In genomic region chr5:107426209-107426608, GRCh38 we compare ENCODE assay signal across 26 cellular contexts.
A peak's percentile ranks its signal among the peaks of the same experiment; 100 is the strongest.
DNase-seq lines count a peak whose midpoint lies in the region; ATAC-seq, FAIRE-seq and TF ChIP-seq lines count a peak whose summit lies in the region.
"Had no signal": no experiment of that assay in that cellular context is flagged by ENCODE, and none has a peak within 500 bp of the region (broad histone marks: within the 10 kb centered on the region; RNA-seq: fewer than 3 reads in every experiment).

No MANE protein-coding gene starts in this region.

- H4K20me1 ChIP-seq in SK-N-SH (ENCODE audit: insufficient read depth) = no peaks in the 10 kb centered on the region
- H4K20me1 ChIP-seq in endothelial cell of umbilical vein (replicated peaks; ENCODE audit: control insufficient read depth, extremely low read depth, insufficient read depth, low read length) = no peaks in the 10 kb centered on the region

- WGBS in SK-N-SH (ENCODE audit: low lambda C conversion rate) = 6% methylated on average over 1 of the region's 1 CpG

- TF ChIP-seq POLR2A in endothelial cell of umbilical vein (IDR thresholded peaks at IDR 0.05; ENCODE audit: low read depth, low read length) = no peak

- POLR2A ChIA-PET in SK-N-SH (lab: Yijun Ruan, JAX) = no interaction called here
- POLR2A ChIA-PET in endothelial cell of umbilical vein (lab: Charles Lee) = interaction anchor here (1.1 to 2.0 kb wide), 2 partner anchors 42 to 104 kb away, joined by 3 to 20 read pairs; no protein-coding TSS in a partner anchor

- no peak for FAIRE-seq in endothelial cell of umbilical vein (lab: Jason Lieb, UNC)
- FAIRE-seq: A204.1, colon, H1 had no signal

- no peak for ATAC-seq in HG02970 (IDR thresholded peaks at IDR 0.05; ENCODE audit: low FRiP score, unreplicated experiment)
- ATAC-seq: CD8-positive, alpha-beta T cell; Right ventricle myocardium inferior; sciatic nerve had no signal

- peaks cover 2% of the 10 kb centered on the region for H3K36me3 Mint-ChIP-seq in osteocyte (ENCODE audit: unreplicated experiment)
- H3K36me3 Mint-ChIP-seq: CD8-positive, alpha-beta T cell; memory B cell had no signal

- H3K9me3 ChIP-seq in SK-N-SH (no peaks in the 10 kb centered on the region), endothelial cell of umbilical vein (replicated peaks; ENCODE audit: control insufficient read depth, insufficient read depth, low read length) (no peaks in the 10 kb centered on the region)
- H3K9me3 ChIP-seq: neutrophil, prostate gland had no signal

- BruUV-seq in endothelial cell of umbilical vein (replicated peaks; lab: Mats Ljungman, UMichigan) = no TSS peak

- intact Hi-C loops in endothelial cell of umbilical vein (cut with micrococcal nuclease) = no loop called here
- intact Hi-C loops in cardiac septum (cut with DNase I) = no loop called here

- H3K9me3 Mint-ChIP-seq in osteocyte (ENCODE audit: unreplicated experiment) = no peaks in the 10 kb centered on the region
- H3K9me3 Mint-ChIP-seq: activated CD4-positive, alpha-beta T cell treated with anti-CD3 and anti-CD28 coated beads, Interleukin-2, amount 10 ng/mL, durations not matched to agents 24 days and 14 days; activated T-cell treated with anti-CD3 and anti-CD28 coated beads, Interleukin-2, amount 50 U/mL, for 24 hours; CD8-positive, alpha-beta T cell; memory B cell had no signal

- no peaks in the 10 kb centered on the region for H3K79me2 ChIP-seq in SK-N-SH (ENCODE audit: insufficient read depth)
- peaks cover 2% of the 10 kb centered on the region for H3K79me2 ChIP-seq in endothelial cell of umbilical vein (ENCODE audit: control insufficient read depth, insufficient read depth, low read length)

- no peaks in the 10 kb centered on the region for H3K9me1 ChIP-seq in endothelial cell of umbilical vein (replicated peaks; ENCODE audit: control insufficient read depth, extremely low read depth, insufficient read depth, low read length)

- H3F3A ChIP-seq in SK-N-SH (replicated peaks; ENCODE audit: insufficient read depth) = peaks cover 31% of the 10 kb centered on the region

- H3K4me1 ChIP-seq in SK-N-SH (ENCODE audit: control insufficient read depth in 1 of 2, insufficient read depth in 2 of 2, low read depth in 1 of 2, low read length in 1 of 2) (peaks cover 10 to 29% of the 10 kb centered on the region in 2 experiments), endothelial cell of umbilical vein (ENCODE audit: control insufficient read depth, extremely low read depth, insufficient read depth, low read length) (peaks cover 50% of the 10 kb centered on the region)
- H3K4me1 ChIP-seq: prostate gland had no signal

- H3K4me3 ChIP-seq in SK-N-SH (ENCODE audit: low read depth in 2 of 2, low read length in 1 of 2) (no peak overlapping the region; a peak in 1 of 4 replicates), endothelial cell of umbilical vein (replicated peaks in 1 of 3; ENCODE audit: insufficient read depth in 1 of 3, low read depth in 1 of 3, low read length in 3 of 3) (peak overlapping the region in 1 of 3 experiments; percentile 22)
- H3K4me3 ChIP-seq: prostate gland had no signal

- CTCF ChIA-PET in SK-N-SH (lab: Yijun Ruan, JAX) (interaction anchor here (1.3 kb wide), 1 partner anchor 12 kb away, joined by 3 read pairs; no protein-coding TSS in a partner anchor), endothelial cell of umbilical vein (lab: Charles Lee) (interaction anchor here (0.5 to 5.5 kb wide), 9 partner anchors 23 to 935 kb away, joined by 3 to 41 read pairs (median 3); no protein-coding TSS in a partner anchor)

- H3K4me2 ChIP-seq in SK-N-SH (peak overlapping the region; percentile 69), endothelial cell of umbilical vein (ENCODE audit: insufficient read depth, low read length) (peak overlapping the region; percentile 74)

- DNase-seq in EL (peak; percentile 8), SK-N-SH (no peak), endothelial cell of umbilical vein (ENCODE audit: low read depth, low spot score) (no peak), osteocyte (ENCODE audit: extremely low spot score, unreplicated experiment) (no peak), GM19240 (ENCODE audit: insufficient read length, low spot score) (no peak), cardiac septum (ENCODE audit: low spot score) (no peak), NCI-H748 (lab: John Stamatoyannopoulos, UW; ENCODE audit: unreplicated experiment) (no peak)
- DNase-seq: activated CD4-positive, alpha-beta T cell treated with anti-CD3 and anti-CD28 coated beads, Interleukin-2, amount 10 ng/mL, durations not matched to agents 24 days and 14 days; activated gamma-delta T cell; activated T-cell treated with anti-CD3 and anti-CD28 coated beads, Interleukin-2, amount 50 U/mL, for 24 hours; CD8-positive, alpha-beta T cell; effector memory CD4-positive, alpha-beta T cell; NCI-H1105 treated with DMSO at 0.1 percent for 48 hours; NCI-H2029 treated with DMSO at 0.1 percent for 48 hours; NCI-H774; stimulated activated CD4-positive, alpha-beta T cell treated with anti-CD3 and anti-CD28 coated beads, Interleukin-15, amount 100 ng/mL, for 24 hours; stimulated activated naive CD4-positive, alpha-beta T cell had no signal

- H3K9ac ChIP-seq in SK-N-SH = peak overlapping the region; percentile 17; the same call in 1 of the 2 replicates
- H3K9ac ChIP-seq in endothelial cell of umbilical vein (replicated peaks; ENCODE audit: extremely low read depth, insufficient read depth, low read length) = peak overlapping the region; percentile 65

- no peaks in the 10 kb centered on the region for H3K36me3 ChIP-seq in SK-N-SH (replicated peaks in 1 of 2; ENCODE audit: control insufficient read depth in 1 of 2, insufficient read depth in 2 of 2, low read length in 1 of 2)
- H3K36me3 ChIP-seq in endothelial cell of umbilical vein (ENCODE audit: control insufficient read depth in 2 of 2, extremely low read depth in 1 of 2, insufficient read depth in 2 of 2, low read length in 2 of 2) = no peaks in the 10 kb centered on the region
- H3K36me3 ChIP-seq: neutrophil, prostate gland had no signal

- H2AFZ ChIP-seq in SK-N-SH (ENCODE audit: low read depth) (no peak overlapping the region), endothelial cell of umbilical vein (ENCODE audit: low read depth, low read length) (no peak overlapping the region)

- H3K27me3 Mint-ChIP-seq in osteocyte (ENCODE audit: unreplicated experiment) = no peaks in the 10 kb centered on the region
- H3K27me3 Mint-ChIP-seq: activated T-cell treated with anti-CD3 and anti-CD28 coated beads, Interleukin-2, amount 50 U/mL, for 24 hours had no signal

- TF ChIP-seq RAD21 in SK-N-SH (IDR thresholded peaks at IDR 0.05; ENCODE audit: low read length) = no peak

- no peaks in the 10 kb centered on the region for H3K9me2 ChIP-seq in SK-N-SH

- H3K27me3 ChIP-seq in SK-N-SH (ENCODE audit: insufficient read depth) = no peaks in the 10 kb centered on the region
- no peaks in the 10 kb centered on the region for H3K27me3 ChIP-seq in endothelial cell of umbilical vein (ENCODE audit: control insufficient read depth in 2 of 2, insufficient read depth in 2 of 2, low read length in 2 of 2)
- H3K27me3 ChIP-seq: neutrophil had no signal

- dilution Hi-C loops in endothelial cell of umbilical vein (cut with MboI; ENCODE audit: extremely low pct_ligation_motif_present, low sequenced_read_pairs) = no loop called here

- peaks cover 48% of the 10 kb centered on the region for H3K4me1 Mint-ChIP-seq in osteocyte (ENCODE audit: unreplicated experiment)

- H3K27ac Mint-ChIP-seq in osteocyte (ENCODE audit: unreplicated experiment) = peak overlapping the region; percentile 88
- H3K27ac Mint-ChIP-seq: activated CD4-positive, alpha-beta T cell treated with anti-CD3 and anti-CD28 coated beads, Interleukin-2, amount 10 ng/mL, durations not matched to agents 24 days and 14 days; activated T-cell treated with anti-CD3 and anti-CD28 coated beads, Interleukin-2, amount 50 U/mL, for 24 hours; CD8-positive, alpha-beta T cell; memory B cell had no signal

- no peak for TF ChIP-seq EP300 in SK-N-SH (IDR thresholded peaks at IDR 0.05; ENCODE audit: borderline replicate concordance in 1 of 2, low read depth in 1 of 2, low read length in 1 of 2)

- no peak overlapping the region for H3K4me3 Mint-ChIP-seq in osteocyte (ENCODE audit: unreplicated experiment)
- H3K4me3 Mint-ChIP-seq: activated CD4-positive, alpha-beta T cell treated with anti-CD3 and anti-CD28 coated beads, Interleukin-2, amount 10 ng/mL, durations not matched to agents 24 days and 14 days; activated T-cell treated with anti-CD3 and anti-CD28 coated beads, Interleukin-2, amount 50 U/mL, for 24 hours; CD8-positive, alpha-beta T cell; memory B cell had no signal

- H3K27ac ChIP-seq in SK-N-SH (ENCODE audit: low read depth in 2 of 2, low read length in 1 of 2) (peak overlapping the region; percentile 67 to 78; a peak in 3 of 4 replicates), endothelial cell of umbilical vein (ENCODE audit: insufficient read depth, low read depth, low read length) (peak overlapping the region; percentile 83)
- H3K27ac ChIP-seq: neutrophil, prostate gland had no signal

- TF ChIP-seq CTCF in SK-N-SH (IDR thresholded peaks at IDR 0.05) = no peak
- TF ChIP-seq CTCF in endothelial cell of umbilical vein (IDR thresholded peaks at IDR 0.05; ENCODE audit: extremely low read depth in 1 of 2, insufficient read depth in 1 of 2, low read depth in 1 of 2, low read length in 2 of 2) = no peak
- no peak for TF ChIP-seq CTCF in osteocyte (IDR thresholded peaks at IDR 0.05)

TF ChIP-seq in SK-N-SH, 30 proteins besides CTCF, POLR2A, EP300 and RAD21 (continues in another document):
- no peak for TF ChIP-seq RXRA (IDR thresholded peaks at IDR 0.05; ENCODE audit: borderline replicate concordance, low read depth)
- no peak for TF ChIP-seq GATA2 (CRISPR knock-in tag; IDR thresholded peaks at IDR 0.05)
- TF ChIP-seq NRF1 (IDR thresholded peaks at IDR 0.05; ENCODE audit: low read depth, low read length) = no peak
- TF ChIP-seq RFX5 (IDR thresholded peaks at IDR 0.05; ENCODE audit: low read length) = no peak
- no peak for TF ChIP-seq RCOR1 (IDR thresholded peaks at IDR 0.05; ENCODE audit: low read length)

TF ChIP-seq in endothelial cell of umbilical vein, 7 proteins besides CTCF, POLR2A, EP300 and RAD21:
- TF ChIP-seq EZH2 (IDR thresholded peaks at IDR 0.05; ENCODE audit: borderline replicate concordance, low read depth, low read length, severe bottlenecking) = no peak
- TF ChIP-seq FOS (IDR thresholded peaks at IDR 0.05; ENCODE audit: borderline replicate concordance, insufficient read depth, low read length) = no peak
- TF ChIP-seq GATA2 (IDR thresholded peaks at IDR 0.05; ENCODE audit: insufficient read depth, insufficient read length, low read depth, low read length) = no peak
- TF ChIP-seq MAX (IDR thresholded peaks at IDR 0.05; ENCODE audit: insufficient read depth, insufficient read length) = no peak
- TF ChIP-seq MYC (IDR thresholded peaks at IDR 0.05; ENCODE audit: low read depth, low read length) = no peak
- TF ChIP-seq POLR2AphosphoS5 (IDR thresholded peaks at IDR 0.05; ENCODE audit: insufficient read depth, low read depth, low read length) = no peak
- no peak for TF ChIP-seq JUN (IDR thresholded peaks at IDR 0.05; ENCODE audit: borderline replicate concordance, insufficient read depth, insufficient read length, low read depth)
